In the genomic region with DNA sequence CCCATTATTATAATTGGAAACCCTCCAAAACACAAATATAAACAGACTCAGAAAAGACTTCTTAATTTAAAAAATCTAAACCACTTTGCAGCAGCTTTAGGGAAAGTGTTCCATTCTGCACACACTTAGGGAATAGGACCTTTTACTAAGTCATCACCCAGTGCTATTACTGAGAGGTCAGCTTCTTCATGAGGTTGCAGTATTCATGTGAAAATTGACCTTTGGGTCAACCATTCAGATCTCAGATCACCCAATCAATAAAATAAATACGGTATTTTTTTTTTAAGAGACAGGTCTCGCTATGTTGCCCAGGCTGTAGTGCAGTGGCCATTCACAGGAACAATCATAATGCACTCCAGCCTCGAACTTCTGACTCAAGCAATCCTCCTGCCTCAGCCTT, we compare ENCODE assay signal across 2 cellular contexts.
A peak's percentile ranks its signal among the peaks of the same experiment; 100 is the strongest.
TF ChIP-seq lines count a peak whose summit lies in the region.

No MANE protein-coding gene starts in this region.

TF ChIP-seq in liver, 16 proteins besides CTCF, POLR2A, EP300 and RAD21:
- no peak for TF ChIP-seq SP1 (IDR thresholded peaks at IDR 0.05)
- TF ChIP-seq HNF4G (IDR thresholded peaks at IDR 0.05), result no peak
- no peak for TF ChIP-seq EGR1 (IDR thresholded peaks at IDR 0.05; ENCODE audit: low read depth in 2 of 2)
- peak in 1 of 2 donors; percentile 53 for TF ChIP-seq HNF4A (conservative IDR thresholded peaks at IDR 0.05)
- no peak for TF ChIP-seq GABPA (IDR thresholded peaks at IDR 0.05 in 1 of 2, conservative IDR thresholded peaks at IDR 0.05 in 1 of 2)
- TF ChIP-seq RXRA (IDR thresholded peaks at IDR 0.05), result peak; percentile 26 to 52
- no peak for TF ChIP-seq TAF1 (conservative IDR thresholded peaks at IDR 0.05)
- TF ChIP-seq, protein P1, sequence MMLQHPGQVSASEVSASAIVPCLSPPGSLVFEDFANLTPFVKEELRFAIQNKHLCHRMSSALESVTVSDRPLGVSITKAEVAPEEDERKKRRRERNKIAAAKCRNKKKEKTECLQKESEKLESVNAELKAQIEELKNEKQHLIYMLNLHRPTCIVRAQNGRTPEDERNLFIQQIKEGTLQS (IDR thresholded peaks at IDR 0.05), result no peak
- peak; percentile 39 for TF ChIP-seq NR2F2 (IDR thresholded peaks at IDR 0.05)
- TF ChIP-seq, protein P2, sequence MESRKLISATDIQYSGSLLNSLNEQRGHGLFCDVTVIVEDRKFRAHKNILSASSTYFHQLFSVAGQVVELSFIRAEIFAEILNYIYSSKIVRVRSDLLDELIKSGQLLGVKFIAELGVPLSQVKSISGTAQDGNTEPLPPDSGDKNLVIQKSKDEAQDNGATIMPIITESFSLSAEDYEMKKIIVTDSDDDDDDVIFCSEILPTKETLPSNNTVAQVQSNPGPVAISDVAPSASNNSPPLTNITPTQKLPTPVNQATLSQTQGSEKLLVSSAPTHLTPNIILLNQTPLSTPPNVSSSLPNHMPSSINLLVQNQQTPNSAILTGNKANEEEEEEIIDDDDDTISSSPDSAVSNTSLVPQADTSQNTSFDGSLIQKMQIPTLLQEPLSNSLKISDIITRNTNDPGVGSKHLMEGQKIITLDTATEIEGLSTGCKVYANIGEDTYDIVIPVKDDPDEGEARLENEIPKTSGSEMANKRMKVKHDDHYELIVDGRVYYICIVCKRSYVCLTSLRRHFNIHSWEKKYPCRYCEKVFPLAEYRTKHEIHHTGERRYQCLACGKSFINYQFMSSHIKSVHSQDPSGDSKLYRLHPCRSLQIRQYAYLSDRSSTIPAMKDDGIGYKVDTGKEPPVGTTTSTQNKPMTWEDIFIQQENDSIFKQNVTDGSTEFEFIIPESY (IDR thresholded peaks at IDR 0.05), result no peak
- TF ChIP-seq FOXA2 (IDR thresholded peaks at IDR 0.05), result no peak

TF ChIP-seq in HepG2, 621 proteins besides CTCF, POLR2A, EP300 and RAD21:
- no peak for TF ChIP-seq ZNF20 (CRISPR knock-in tag; IDR thresholded peaks at IDR 0.05)
- no peak for TF ChIP-seq ZNF256 (CRISPR knock-in tag; conservative IDR thresholded peaks at IDR 0.05)
- TF ChIP-seq ZNF605 (CRISPR knock-in tag; IDR thresholded peaks at IDR 0.05), result no peak
- TF ChIP-seq ATF1 (CRISPR knock-in tag; IDR thresholded peaks at IDR 0.05), result no peak
- no peak for TF ChIP-seq ZNF441 (CRISPR knock-in tag; IDR thresholded peaks at IDR 0.05; ENCODE audit: borderline replicate concordance)
- TF ChIP-seq ZNF615 (CRISPR knock-in tag; IDR thresholded peaks at IDR 0.05; ENCODE audit: borderline replicate concordance), result no peak
- no peak for TF ChIP-seq NFKBIZ (CRISPR knock-in tag; IDR thresholded peaks at IDR 0.05)
- TF ChIP-seq, protein P3, sequence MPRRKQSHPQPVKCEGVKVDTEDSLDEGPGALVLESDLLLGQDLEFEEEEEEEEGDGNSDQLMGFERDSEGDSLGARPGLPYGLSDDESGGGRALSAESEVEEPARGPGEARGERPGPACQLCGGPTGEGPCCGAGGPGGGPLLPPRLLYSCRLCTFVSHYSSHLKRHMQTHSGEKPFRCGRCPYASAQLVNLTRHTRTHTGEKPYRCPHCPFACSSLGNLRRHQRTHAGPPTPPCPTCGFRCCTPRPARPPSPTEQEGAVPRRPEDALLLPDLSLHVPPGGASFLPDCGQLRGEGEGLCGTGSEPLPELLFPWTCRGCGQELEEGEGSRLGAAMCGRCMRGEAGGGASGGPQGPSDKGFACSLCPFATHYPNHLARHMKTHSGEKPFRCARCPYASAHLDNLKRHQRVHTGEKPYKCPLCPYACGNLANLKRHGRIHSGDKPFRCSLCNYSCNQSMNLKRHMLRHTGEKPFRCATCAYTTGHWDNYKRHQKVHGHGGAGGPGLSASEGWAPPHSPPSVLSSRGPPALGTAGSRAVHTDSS (CRISPR knock-in tag; conservative IDR thresholded peaks at IDR 0.05), result no peak
